Comparison of ENCODE assay signal across 1 cellular context in genomic region chr16:4947722-4948503, GRCh38.
TF ChIP-seq lines count a peak whose summit lies in the region.

No MANE protein-coding gene starts in this region.

TF ChIP-seq in A549, 52 proteins besides CTCF, POLR2A, EP300 and RAD21 (continued from another document):
- TF ChIP-seq REST (IDR thresholded peaks at IDR 0.05) (no peak), ESRRA (IDR thresholded peaks at IDR 0.05; ENCODE audit: borderline replicate concordance, low read length) (no peak), SMC3 (IDR thresholded peaks at IDR 0.05) (no peak), JUNB (IDR thresholded peaks at IDR 0.05) (no peak), ZFP36 (IDR thresholded peaks at IDR 0.05; ENCODE audit: borderline replicate concordance, partially characterized antibody) (no peak), MYC (IDR thresholded peaks at IDR 0.05; ENCODE audit: borderline replicate concordance, low read length) (no peak), NFE2L2 (conservative IDR thresholded peaks at IDR 0.05; ENCODE audit: low read length) (no peak), EHF (CRISPR knock-in tag; IDR thresholded peaks at IDR 0.05) (no peak)
